Comparison of ENCODE assay signal across 8 cellular contexts in the genomic region with DNA sequence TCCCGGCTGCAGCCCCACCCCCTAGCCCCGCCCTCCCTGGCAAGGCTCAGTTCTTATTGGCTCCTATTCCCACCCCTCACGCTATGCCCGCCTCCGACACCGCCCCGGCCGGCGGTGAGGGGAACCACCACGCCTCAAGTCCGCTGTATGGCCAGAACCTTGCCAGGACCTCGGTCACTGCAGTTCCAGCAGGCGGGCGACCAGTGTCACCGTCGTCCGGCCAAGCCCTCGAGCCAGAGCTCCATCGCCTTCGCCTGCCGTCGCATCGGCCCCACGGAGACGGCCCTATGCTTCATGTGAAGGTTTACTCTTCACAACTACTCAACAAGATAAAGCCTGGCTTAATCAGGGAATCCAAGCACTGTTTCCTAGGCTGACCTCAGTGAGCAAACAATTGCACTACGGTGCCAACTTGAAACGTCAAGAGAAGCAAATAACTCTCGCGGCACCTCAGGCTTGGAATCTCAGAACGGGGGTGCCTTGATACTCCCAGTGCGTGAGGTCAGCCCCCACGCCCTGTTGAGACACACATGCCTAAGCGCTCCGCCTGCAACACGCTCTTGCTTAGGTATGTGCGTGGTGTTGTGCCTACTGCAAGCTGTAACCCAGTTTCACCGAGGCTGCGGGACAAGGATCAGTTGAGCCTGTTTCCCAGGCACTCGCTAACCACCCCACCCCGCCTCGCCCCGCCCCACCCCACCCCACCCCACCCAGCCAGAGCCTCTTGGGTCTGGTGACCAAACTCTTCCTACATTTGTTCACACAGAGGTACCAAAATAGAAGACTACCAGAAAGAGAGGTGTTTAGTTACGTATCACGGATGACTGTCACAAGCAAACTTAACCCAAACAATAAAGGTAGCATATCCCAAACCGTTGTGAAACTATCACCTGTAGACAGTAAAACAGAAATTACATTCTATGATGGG. TPM values are rescaled to one million over a fixed set of nuclear protein-coding genes. Genes with fewer than 3 reads are reported as not detected.
A peak's percentile ranks its signal among the peaks of the same experiment; 100 is the strongest.
DNase-seq lines count a peak whose midpoint lies in the region; ATAC-seq and TF ChIP-seq lines count a peak whose summit lies in the region.

No MANE protein-coding gene starts in this region.

- peak; percentile 99 for ATAC-seq in HG02588 (IDR thresholded peaks at IDR 0.05; ENCODE audit: unreplicated experiment)

- H3K27ac Mint-ChIP-seq in T-helper 2 cell treated with Interferon-gamma antibody and Interleukin-4, amounts not matched to agents 5 μg/mL and 100 μg/mL, for 36 hours, result no peak overlapping the region

- TF ChIP-seq CTCF in GM12865 (IDR thresholded peaks at IDR 0.05; ENCODE audit: insufficient read depth, low read depth, low read length, missing control alignments) (no peak), hepatocyte (IDR thresholded peaks at IDR 0.05; ENCODE audit: poor library complexity) (peak; percentile 7), vagina (IDR thresholded peaks at IDR 0.05) (no peak)

- H3K4me3 ChIP-seq in GM12865 (ENCODE audit: low read depth, low read length) (peak overlapping the region; percentile 64), hepatocyte (peak overlapping the region; percentile 88), rectal smooth muscle tissue (ENCODE audit: low read length) (peak overlapping the region; percentile 88), vagina (peak overlapping the region; percentile 82 to 89)

- no peaks in the 10 kb centered on the region for H4K20me1 ChIP-seq in hepatocyte (ENCODE audit: insufficient read depth, poor library complexity, severe bottlenecking)

- H3K4me1 ChIP-seq in hepatocyte (ENCODE audit: insufficient read depth), result no peaks in the 10 kb centered on the region
- no peaks in the 10 kb centered on the region for H3K4me1 ChIP-seq in rectal smooth muscle tissue (ENCODE audit: control insufficient read depth, insufficient read depth, low read length)
- H3K4me1 ChIP-seq in vagina, result peaks cover 11% of the 10 kb centered on the region

- peak overlapping the region; percentile 90 for H3K4me3 Mint-ChIP-seq in T-helper 2 cell treated with Interferon-gamma antibody and Interleukin-4, amounts not matched to agents 5 μg/mL and 100 μg/mL, for 36 hours

- peaks cover 50% of the 10 kb centered on the region for H3K27me3 Mint-ChIP-seq in T-helper 2 cell treated with Interferon-gamma antibody and Interleukin-4, amounts not matched to agents 5 μg/mL and 100 μg/mL, for 36 hours (ENCODE audit: low read depth)

- DNase-seq in GM12865 (ENCODE audit: low read depth) (peak; percentile 92), NCI-H1048 (lab: John Stamatoyannopoulos, UW) (peak; percentile 56), astrocyte of the hippocampus (ENCODE audit: low read depth, low spot score) (peak; percentile 96), hepatocyte (ENCODE audit: low spot score) (peak; percentile 96), vagina (ENCODE audit: extremely low spot score in 2 of 2) (peak; percentile 96 to 97)
- DNase-seq in T-helper 2 cell treated with Interferon-gamma antibody and Interleukin-4, amounts not matched to agents 5 μg/mL and 100 μg/mL, for 36 hours (ENCODE audit: low spot score), result peak; percentile 79

- no peaks in the 10 kb centered on the region for H3K9me2 ChIP-seq in hepatocyte (replicated peaks; ENCODE audit: insufficient read depth)

- H3K4me2 ChIP-seq in hepatocyte, result peak overlapping the region; percentile 78

- no peaks in the 10 kb centered on the region for H3K9me3 Mint-ChIP-seq in T-helper 2 cell treated with Interferon-gamma antibody and Interleukin-4, amounts not matched to agents 5 μg/mL and 100 μg/mL, for 36 hours

- H2AFZ ChIP-seq in hepatocyte, result peak overlapping the region; percentile 66

- H3K9me3 ChIP-seq in hepatocyte (ENCODE audit: low read depth) (no peaks in the 10 kb centered on the region), vagina (no peaks in the 10 kb centered on the region)

- intact Hi-C loops in vagina (cut with DNase I), result no loop called here

- no peak for TF ChIP-seq POLR2A in vagina (IDR thresholded peaks at IDR 0.05)

- WGBS in hepatocyte (ENCODE audit: low lambda C conversion rate, missing lambda C conversion rate), result 5% methylated on average over 29 of the region's 45 CpGs

- no peak overlapping the region for H3K9ac ChIP-seq in rectal smooth muscle tissue (ENCODE audit: low read length)

- H3K27ac ChIP-seq in hepatocyte, result peak overlapping the region; percentile 82
- H3K27ac ChIP-seq in rectal smooth muscle tissue (ENCODE audit: low read depth, low read length), result peak overlapping the region; percentile 48
- peak overlapping the region; percentile 92 for H3K27ac ChIP-seq in vagina

- no peaks in the 10 kb centered on the region for H3K36me3 Mint-ChIP-seq in T-helper 2 cell treated with Interferon-gamma antibody and Interleukin-4, amounts not matched to agents 5 μg/mL and 100 μg/mL, for 36 hours (ENCODE audit: low read depth)

- peaks cover 6% of the 10 kb centered on the region for H3K79me2 ChIP-seq in hepatocyte

- H3K36me3 ChIP-seq in hepatocyte (replicated peaks; ENCODE audit: insufficient read depth, low read depth) (no peaks in the 10 kb centered on the region), rectal smooth muscle tissue (ENCODE audit: control insufficient read depth, insufficient read depth, low read length) (no peaks in the 10 kb centered on the region), vagina (no peaks in the 10 kb centered on the region)

- no peaks in the 10 kb centered on the region for H3K4me1 Mint-ChIP-seq in T-helper 2 cell treated with Interferon-gamma antibody and Interleukin-4, amounts not matched to agents 5 μg/mL and 100 μg/mL, for 36 hours (ENCODE audit: low read depth)

- no peaks in the 10 kb centered on the region for H3K27me3 ChIP-seq in hepatocyte
- H3K27me3 ChIP-seq in rectal smooth muscle tissue (ENCODE audit: control insufficient read depth, insufficient read depth, low read length), result no peaks in the 10 kb centered on the region
- no peaks in the 10 kb centered on the region for H3K27me3 ChIP-seq in vagina

RNA-seq across cellular contexts. Expression of a gene that starts 0.5 kb away (rescaled TPM):
- total RNA-seq in hepatocyte (3.0 and 5.6 TPM in 2 replicates), vagina (25.5 TPM)
- 1.4 and 1.8 TPM in 2 replicates for polyA plus RNA-seq in hepatocyte

RNA-seq across cellular contexts. Expression of a gene that starts 25.0 kb away (rescaled TPM):
- total RNA-seq in hepatocyte, result not detected in 2 replicates
- polyA plus RNA-seq in hepatocyte, result not detected in 2 replicates
- total RNA-seq in vagina, result not detected

RNA-seq across cellular contexts. Expression of a gene that starts 46.2 kb away (rescaled TPM):
- total RNA-seq in hepatocyte, result 79.4 and 81.6 TPM in 2 replicates
- polyA plus RNA-seq in hepatocyte, result 23.6 and 25.7 TPM in 2 replicates
- total RNA-seq in vagina, result 12.8 TPM

Comparison
In these comparisons a context has a peak if more than half of its experiments do, and no peak if none do; other contexts are left out.
1. Peak in every context shown above with its lines: DNase-seq, ATAC-seq, H3K4me3 ChIP-seq and H3K27ac ChIP-seq.